ENCODE assay signal across 19 cellular contexts in genomic region chr10:27225642-27226257, GRCh38. TPM values are rescaled to one million over a fixed set of nuclear protein-coding genes. Genes with fewer than 3 reads are reported as not detected.
A peak's percentile ranks its signal among the peaks of the same experiment; 100 is the strongest.
DNase-seq lines count a peak whose midpoint lies in the region; ATAC-seq and TF ChIP-seq lines count a peak whose summit lies in the region.
"Had no signal": no experiment of that assay in that cellular context is flagged by ENCODE, and none has a peak within 500 bp of the region (broad histone marks: within the 10 kb centered on the region; RNA-seq: fewer than 3 reads in every experiment).

No MANE protein-coding gene starts in this region.

- H3K4me1 ChIP-seq in CD4-positive, CD25-positive, alpha-beta regulatory T cell (ENCODE audit: control insufficient read depth, insufficient read depth, low read length, poor library complexity, severe bottlenecking) = no peaks in the 10 kb centered on the region
- peaks cover 24% of the 10 kb centered on the region for H3K4me1 ChIP-seq in CD4-positive, alpha-beta memory T cell (ENCODE audit: insufficient read depth, low read length)
- H3K4me1 ChIP-seq in naive thymus-derived CD4-positive, alpha-beta T cell (ENCODE audit: control insufficient read depth in 2 of 2, insufficient read depth in 2 of 2, low read length in 2 of 2) = peaks cover 0 to 36% of the 10 kb centered on the region in 2 donors
- H3K4me1 ChIP-seq in tibial artery = no peaks in the 10 kb centered on the region
- H3K4me1 ChIP-seq: heart right ventricle had no signal

- H3K4me1 Mint-ChIP-seq in CD4-positive, CD25-positive, alpha-beta regulatory T cell = peaks cover 13 to 25% (median 23%) of the 10 kb centered on the region in 4 donors
- H3K4me1 Mint-ChIP-seq in CD4-positive, alpha-beta memory T cell = peaks cover 8 to 24% (median 16%) of the 10 kb centered on the region in 4 donors
- peaks cover 11% of the 10 kb centered on the region for H3K4me1 Mint-ChIP-seq in T-helper 2 cell treated with Interferon-gamma antibody and Interleukin-4, amounts not matched to agents 5 μg/mL and 100 μg/mL, for 36 hours (ENCODE audit: low read depth)
- H3K4me1 Mint-ChIP-seq in naive thymus-derived CD4-positive, alpha-beta T cell = peaks cover 8 to 20% (median 11%) of the 10 kb centered on the region in 7 donors

- H3K27ac Mint-ChIP-seq in CD4-positive, CD25-positive, alpha-beta regulatory T cell = peak overlapping the region; percentile 43 to 92 (median 76)
- peak overlapping the region in 6 of 7 donors; percentile 40 to 89 (median 60) for H3K27ac Mint-ChIP-seq in CD4-positive, alpha-beta memory T cell
- peak overlapping the region; percentile 62 for H3K27ac Mint-ChIP-seq in T-helper 2 cell treated with Interferon-gamma antibody and Interleukin-4, amounts not matched to agents 5 μg/mL and 100 μg/mL, for 36 hours
- H3K27ac Mint-ChIP-seq in naive thymus-derived CD4-positive, alpha-beta T cell = peak overlapping the region; percentile 3 to 80 (median 50)
- H3K27ac Mint-ChIP-seq: activated CD4-positive, alpha-beta T cell treated with anti-CD3 and anti-CD28 coated beads, Interleukin-2, amount 10 ng/mL, durations not matched to agents 24 days and 14 days; activated naive CD4-positive, alpha-beta T cell treated with anti-CD3 and anti-CD28 coated beads, Interleukin-2, amount 50 U/mL, for 72 hours; T-helper 1 cell treated with Interleukin-12 subunit alpha and Interleukin-12 subunit beta and Interleukin-4 antibody, amounts not matched to agents 30 μg/mL and 1 μg/mL, for 36 hours had no signal

- in situ Hi-C loops in KBM-7 (cut with MboI; ENCODE audit: low pct_unique_long_range_greater_than_20kb, low sequenced_read_pairs) = no loop called here

- H3K27me3 Mint-ChIP-seq in CD4-positive, CD25-positive, alpha-beta regulatory T cell = no peaks in the 10 kb centered on the region
- H3K27me3 Mint-ChIP-seq in CD4-positive, alpha-beta memory T cell = no peaks in the 10 kb centered on the region
- H3K27me3 Mint-ChIP-seq in T-helper 2 cell treated with Interferon-gamma antibody and Interleukin-4, amounts not matched to agents 5 μg/mL and 100 μg/mL, for 36 hours (ENCODE audit: low read depth) = no peaks in the 10 kb centered on the region
- no peaks in the 10 kb centered on the region for H3K27me3 Mint-ChIP-seq in naive thymus-derived CD4-positive, alpha-beta T cell
- H3K27me3 Mint-ChIP-seq: activated CD4-positive, alpha-beta T cell treated with anti-CD3 and anti-CD28 coated beads, Interleukin-2, amount 10 ng/mL, durations not matched to agents 24 days and 14 days had no signal

- POLR2A ChIA-PET in CD4-positive, alpha-beta memory T cell (lab: Charles Lee; ENCODE audit: partially characterized antibody) = no interaction called here
- POLR2A ChIA-PET in naive thymus-derived CD4-positive, alpha-beta T cell (lab: Charles Lee) = no interaction called here

- no peaks in the 10 kb centered on the region for H3K9me3 Mint-ChIP-seq in CD4-positive, CD25-positive, alpha-beta regulatory T cell
- no peaks in the 10 kb centered on the region for H3K9me3 Mint-ChIP-seq in CD4-positive, alpha-beta memory T cell
- no peaks in the 10 kb centered on the region for H3K9me3 Mint-ChIP-seq in T-helper 2 cell treated with Interferon-gamma antibody and Interleukin-4, amounts not matched to agents 5 μg/mL and 100 μg/mL, for 36 hours
- H3K9me3 Mint-ChIP-seq in naive thymus-derived CD4-positive, alpha-beta T cell = no peaks in the 10 kb centered on the region
- H3K9me3 Mint-ChIP-seq: activated CD4-positive, alpha-beta T cell treated with anti-CD3 and anti-CD28 coated beads, Interleukin-2, amount 10 ng/mL, durations not matched to agents 24 days and 14 days; activated naive CD4-positive, alpha-beta T cell treated with anti-CD3 and anti-CD28 coated beads, Interleukin-2, amount 50 U/mL, for 72 hours; T-helper 1 cell treated with Interleukin-12 subunit alpha and Interleukin-12 subunit beta and Interleukin-4 antibody, amounts not matched to agents 30 μg/mL and 1 μg/mL, for 36 hours had no signal

- no peak overlapping the region for H3K4me3 ChIP-seq in CD4-positive, CD25-positive, alpha-beta regulatory T cell (ENCODE audit: low read depth, low read length)
- H3K4me3 ChIP-seq in CD4-positive, alpha-beta memory T cell (ENCODE audit: low read length in 2 of 2) = no peak overlapping the region
- no peak overlapping the region for H3K4me3 ChIP-seq in naive thymus-derived CD4-positive, alpha-beta T cell (ENCODE audit: low read length)
- H3K4me3 ChIP-seq in tibial artery = no peak overlapping the region
- H3K4me3 ChIP-seq: heart right ventricle had no signal

- no peaks in the 10 kb centered on the region for H3K9me3 ChIP-seq in CD4-positive, CD25-positive, alpha-beta regulatory T cell (ENCODE audit: control insufficient read depth in 2 of 2, low read length in 2 of 2)
- no peaks in the 10 kb centered on the region for H3K9me3 ChIP-seq in CD4-positive, alpha-beta memory T cell (ENCODE audit: control insufficient read depth in 1 of 2, low read length in 2 of 2)
- no peaks in the 10 kb centered on the region for H3K9me3 ChIP-seq in naive thymus-derived CD4-positive, alpha-beta T cell (ENCODE audit: control insufficient read depth in 2 of 3, low read length in 3 of 3)
- no peaks in the 10 kb centered on the region for H3K9me3 ChIP-seq in tibial artery
- H3K9me3 ChIP-seq: heart right ventricle had no signal

- CTCF ChIA-PET in CD4-positive, alpha-beta memory T cell (lab: Charles Lee; ENCODE audit: partially characterized antibody) = interaction anchor here (4.4 kb wide), 1 partner anchor 133 kb away, joined by 86 read pairs; no protein-coding TSS in a partner anchor
- CTCF ChIA-PET in naive thymus-derived CD4-positive, alpha-beta T cell (lab: Charles Lee) = interaction anchor here (2.5 to 3.8 kb wide), 3 partner anchors 60 to 134 kb away, joined by 9 to 27 read pairs (median 16); no protein-coding TSS in a partner anchor

- peak in 1 of 2 donors; percentile 55 for ATAC-seq in CD4-positive, CD25-positive, alpha-beta regulatory T cell (ENCODE audit: low read depth in 2 of 2)
- ATAC-seq in naive thymus-derived CD4-positive, alpha-beta T cell = peak; percentile 73
- ATAC-seq: activated naive CD4-positive, alpha-beta T cell treated with anti-CD3 and anti-CD28 coated beads, Interleukin-2, amount 50 U/mL, for 72 hours; heart right ventricle had no signal

- no peaks in the 10 kb centered on the region for H3K27me3 ChIP-seq in CD4-positive, CD25-positive, alpha-beta regulatory T cell (ENCODE audit: control insufficient read depth, insufficient read depth, low read length)
- no peaks in the 10 kb centered on the region for H3K27me3 ChIP-seq in CD4-positive, alpha-beta memory T cell (ENCODE audit: insufficient read depth, low read length)
- no peaks in the 10 kb centered on the region for H3K27me3 ChIP-seq in naive thymus-derived CD4-positive, alpha-beta T cell (ENCODE audit: control insufficient read depth in 2 of 2, insufficient read depth in 2 of 2, low read length in 2 of 2)
- no peaks in the 10 kb centered on the region for H3K27me3 ChIP-seq in tibial artery
- H3K27me3 ChIP-seq: heart right ventricle had no signal

- TF ChIP-seq CTCF in tibial artery (IDR thresholded peaks at IDR 0.05) = no peak

- no peak overlapping the region for H3K4me3 Mint-ChIP-seq in CD4-positive, CD25-positive, alpha-beta regulatory T cell
- peak overlapping the region in 3 of 8 donors; percentile 39 to 65 (median 54) for H3K4me3 Mint-ChIP-seq in CD4-positive, alpha-beta memory T cell
- no peak overlapping the region for H3K4me3 Mint-ChIP-seq in T-helper 2 cell treated with Interferon-gamma antibody and Interleukin-4, amounts not matched to agents 5 μg/mL and 100 μg/mL, for 36 hours
- peak overlapping the region in 1 of 10 donors; percentile 37 for H3K4me3 Mint-ChIP-seq in naive thymus-derived CD4-positive, alpha-beta T cell
- H3K4me3 Mint-ChIP-seq: activated CD4-positive, alpha-beta T cell treated with anti-CD3 and anti-CD28 coated beads, Interleukin-2, amount 10 ng/mL, durations not matched to agents 24 days and 14 days; T-helper 1 cell treated with Interleukin-12 subunit alpha and Interleukin-12 subunit beta and Interleukin-4 antibody, amounts not matched to agents 30 μg/mL and 1 μg/mL, for 36 hours had no signal

- H3K36me3 ChIP-seq in CD4-positive, CD25-positive, alpha-beta regulatory T cell (ENCODE audit: control insufficient read depth, insufficient read depth, low read length) = peaks cover 48% of the 10 kb centered on the region
- H3K36me3 ChIP-seq in CD4-positive, alpha-beta memory T cell (ENCODE audit: insufficient read depth, low read length) = peaks cover 19% of the 10 kb centered on the region
- peaks cover 0 to 22% (median 16%) of the 10 kb centered on the region in 3 experiments for H3K36me3 ChIP-seq in naive thymus-derived CD4-positive, alpha-beta T cell (ENCODE audit: control insufficient read depth in 2 of 3, insufficient read depth in 3 of 3, low read length in 3 of 3)
- peaks cover 12 to 43% (median 30%) of the 10 kb centered on the region in 3 donors for H3K36me3 ChIP-seq in tibial artery

- H3K36me3 Mint-ChIP-seq in CD4-positive, CD25-positive, alpha-beta regulatory T cell = peaks cover 15% of the 10 kb centered on the region
- H3K36me3 Mint-ChIP-seq in CD4-positive, alpha-beta memory T cell = peaks cover 9 to 42% of the 10 kb centered on the region in 2 donors
- H3K36me3 Mint-ChIP-seq in T-helper 2 cell treated with Interferon-gamma antibody and Interleukin-4, amounts not matched to agents 5 μg/mL and 100 μg/mL, for 36 hours (ENCODE audit: low read depth) = peaks cover 16% of the 10 kb centered on the region
- H3K36me3 Mint-ChIP-seq in naive thymus-derived CD4-positive, alpha-beta T cell = peaks cover 0 to 11% (median 1%) of the 10 kb centered on the region in 5 donors
- H3K36me3 Mint-ChIP-seq: activated naive CD4-positive, alpha-beta T cell treated with anti-CD3 and anti-CD28 coated beads, Interleukin-2, amount 50 U/mL, for 72 hours had no signal

- H3K27ac ChIP-seq in CD4-positive, CD25-positive, alpha-beta regulatory T cell (ENCODE audit: insufficient read depth, low read length, poor library complexity, severe bottlenecking) = no peak overlapping the region
- H3K27ac ChIP-seq in CD4-positive, alpha-beta memory T cell (ENCODE audit: low read depth, low read length) = no peak overlapping the region
- H3K27ac ChIP-seq in naive thymus-derived CD4-positive, alpha-beta T cell (ENCODE audit: low read depth, low read length) = peak overlapping the region; percentile 29
- no peak overlapping the region for H3K27ac ChIP-seq in tibial artery

- intact Hi-C loops in CD4-positive, alpha-beta memory T cell (cut with micrococcal nuclease) = loop anchor here (10.0 kb wide), 1 partner anchor 891 kb away; no protein-coding TSS in a partner anchor
- intact Hi-C loops in naive thymus-derived CD4-positive, alpha-beta T cell (cut with micrococcal nuclease) = loop anchor here in 1 of 2 donors (2.0 kb wide), 2 partner anchors 17 to 27 kb away; no protein-coding TSS in a partner anchor
- intact Hi-C loops in tibial artery (cut with DNase I; ENCODE audit: low total_unique reads) = loop anchor here (5.0 kb wide), 1 partner anchor 132 kb away; no protein-coding TSS in a partner anchor

- DNase-seq in CD4-positive, CD25-positive, alpha-beta regulatory T cell = peak in 1 of 3 donors; percentile 28
- DNase-seq in CD4-positive, alpha-beta memory T cell = peak in 3 of 5 donors; percentile 12 to 44 (median 25)
- no peak for DNase-seq in T-helper 2 cell treated with Interferon-gamma antibody and Interleukin-4, amounts not matched to agents 5 μg/mL and 100 μg/mL, for 36 hours (ENCODE audit: low spot score)
- DNase-seq in naive thymus-derived CD4-positive, alpha-beta T cell = no peak
- DNase-seq in tibial artery = no peak
- DNase-seq in KBM-7 = no peak
- DNase-seq in mucosa of gallbladder (ENCODE audit: low spot score) = no peak
- DNase-seq: activated CD4-positive, alpha-beta T cell treated with anti-CD3 and anti-CD28 coated beads, Interleukin-2, amount 10 ng/mL, durations not matched to agents 24 days and 14 days; DMS153; foreskin fibroblast; heart right ventricle; left cardiac atrium; mammary epithelial cell; NCI-H1105; NCI-H2029 treated with DMSO at 0.1 percent for 48 hours; NCI-H226; stimulated activated CD4-positive, alpha-beta T cell treated with anti-CD3 and anti-CD28 coated beads, Interleukin-2, amount 100 ng/mL, for 48 hours had no signal

RNA-seq across cellular contexts. Expression of gene ACBD5, which starts 14.8 kb away (rescaled TPM):
- total RNA-seq in CD4-positive, CD25-positive, alpha-beta regulatory T cell = 24.7 TPM
- 10 to 100 TPM; 11.0 to 12.1 (median 11.9) TPM for polyA plus RNA-seq in CD4-positive, CD25-positive, alpha-beta regulatory T cell
- total RNA-seq in CD4-positive, alpha-beta memory T cell = 10 to 100 TPM; 23.9 to 24.9 TPM
- polyA plus RNA-seq in CD4-positive, alpha-beta memory T cell = 10 to 100 TPM; 11.3 to 11.4 TPM
- total RNA-seq in naive thymus-derived CD4-positive, alpha-beta T cell = 10 to 100 TPM; 15.0 to 22.2 (median 20.1) TPM
- 1 to 10 TPM; 6.9 to 7.5 TPM for polyA plus RNA-seq in naive thymus-derived CD4-positive, alpha-beta T cell
- total RNA-seq in mucosa of gallbladder = 34.4 TPM

Comparison
In these comparisons a context has a peak if more than half of its experiments do, and no peak if none do; other contexts are left out.
1. DNase-seq: peak in CD4-positive, alpha-beta memory T cell (3 of 5); none in T-helper 2 cell treated with Interferon-gamma antibody and Interleukin-4, amounts not matched to agents 5 μg/mL and 100 μg/mL, for 36 hours (single experiment), naive thymus-derived CD4-positive, alpha-beta T cell (0 of 9), tibial artery (0 of 2), KBM-7 (single experiment) and mucosa of gallbladder (single experiment).
2. Peak in every context shown above with its lines, with median percentiles within 50 percentile points of each other: H3K27ac Mint-ChIP-seq.